10 cellular contexts compared by ENCODE assay signal in genomic region chr11:17375547-17375946, GRCh38. TPM values are rescaled to one million over a fixed set of nuclear protein-coding genes. Genes with fewer than 3 reads are reported as not detected.
"Had no signal": no experiment of that assay in that cellular context is flagged by ENCODE, and none has a peak within 500 bp of the region (broad histone marks: within the 10 kb centered on the region; RNA-seq: fewer than 3 reads in every experiment).

No MANE protein-coding gene starts in this region.

- H3K9ac ChIP-seq: GM23248, KMS-11 had no signal

- H3K27ac ChIP-seq: GM23248, HL-60, KMS-11 had no signal

- H3K4me3 Mint-ChIP-seq: HFFc6 had no signal

- H3K4me3 ChIP-seq: GM23248, HAP-1 had no signal

- H3K4me2 ChIP-seq: KMS-11 had no signal

- H2AFZ ChIP-seq: GM23248 had no signal

- H3K4me1 ChIP-seq: HAP-1 had no signal

- ATAC-seq: HCT116 had no signal

- DNase-seq: GM23248, GOT3, H7, HFFc6, IMR-90, KBM-7 had no signal

RNA-seq across cellular contexts. Expression of gene KCNJ11, which starts 12.9 kb away (rescaled TPM):
- total RNA-seq: GM23248, HFFc6, IMR-90 had no signal
- polyA plus RNA-seq: GM23248, IMR-90 had no signal
